ENCODE assay signal across 8 cellular contexts in the genomic region with DNA sequence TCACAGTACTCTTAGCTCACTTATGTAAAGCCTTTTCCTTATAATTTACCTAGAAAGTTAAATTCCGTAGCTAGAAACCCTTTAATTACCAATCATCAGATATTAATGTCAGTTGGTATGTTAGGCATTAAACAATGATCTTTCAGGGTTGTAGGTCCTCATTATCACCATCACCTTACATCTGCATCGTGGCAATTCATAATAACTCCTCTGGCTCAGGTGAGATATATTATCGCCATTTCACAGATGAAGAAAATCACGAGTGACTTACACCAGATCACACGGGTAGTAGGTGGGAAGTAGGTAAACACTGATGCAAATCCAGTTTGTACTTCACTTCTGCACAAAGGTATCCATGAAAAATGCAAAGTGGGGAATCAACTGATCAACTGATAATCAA. TPM values are rescaled to one million over a fixed set of nuclear protein-coding genes. Genes with fewer than 3 reads are reported as not detected.
A peak's percentile ranks its signal among the peaks of the same experiment; 100 is the strongest.
DNase-seq lines count a peak whose midpoint lies in the region; ATAC-seq and TF ChIP-seq lines count a peak whose summit lies in the region.

No MANE protein-coding gene starts in this region.

- H3K9me3 Mint-ChIP-seq in T-helper 1 cell treated with Interleukin-12 subunit alpha and Interleukin-12 subunit beta and Interleukin-4 antibody, amounts not matched to agents 30 μg/mL and 1 μg/mL, for 36 hours, result no peaks in the 10 kb centered on the region

- H3K4me1 ChIP-seq in OCI-LY3 (ENCODE audit: low read length) (peaks cover 13% of the 10 kb centered on the region), esophagus (ENCODE audit: control insufficient read depth in 2 of 2, insufficient read depth in 2 of 2, low read length in 1 of 2) (peaks cover 0 to 4% of the 10 kb centered on the region in 2 donors), rectal smooth muscle tissue (ENCODE audit: control insufficient read depth, insufficient read depth, low read length) (peaks cover 9% of the 10 kb centered on the region)

- DNase-seq in T-helper 1 cell, result no peak
- DNase-seq in DMS153 treated with DMSO at 0.1 percent for 48 hours (lab: John Stamatoyannopoulos, UW; ENCODE audit: unreplicated experiment), result no peak
- DNase-seq in SKM-1 treated with dmso at 0.1 percent for 144 hours (lab: John Stamatoyannopoulos, UW; ENCODE audit: unreplicated experiment), result no peak

- peak overlapping the region; percentile 64 for H3K27ac ChIP-seq in OCI-LY3 (ENCODE audit: low read length)
- H3K27ac ChIP-seq in esophagus (ENCODE audit: low read depth in 2 of 2, low read length in 1 of 2), result peak overlapping the region; percentile 90 to 99
- H3K27ac ChIP-seq in rectal smooth muscle tissue (ENCODE audit: low read depth, low read length), result peak overlapping the region; percentile 98

- H3K4me3 Mint-ChIP-seq in T-helper 1 cell treated with Interleukin-12 subunit alpha and Interleukin-12 subunit beta and Interleukin-4 antibody, amounts not matched to agents 30 μg/mL and 1 μg/mL, for 36 hours, result peak overlapping the region; percentile 88

- H3K36me3 Mint-ChIP-seq in T-helper 1 cell treated with Interleukin-12 subunit alpha and Interleukin-12 subunit beta and Interleukin-4 antibody, amounts not matched to agents 30 μg/mL and 1 μg/mL, for 36 hours (ENCODE audit: low read depth), result peaks cover 7% of the 10 kb centered on the region

- peaks cover 19% of the 10 kb centered on the region for H3K4me1 Mint-ChIP-seq in T-helper 1 cell treated with Interleukin-12 subunit alpha and Interleukin-12 subunit beta and Interleukin-4 antibody, amounts not matched to agents 30 μg/mL and 1 μg/mL, for 36 hours (ENCODE audit: low read depth)

- H2AFZ ChIP-seq in OCI-LY3 (ENCODE audit: low read depth, low read length), result peak overlapping the region; percentile 83

- peak overlapping the region; percentile 98 for H3K4me2 ChIP-seq in OCI-LY3 (ENCODE audit: low read length)

- H4K20me1 ChIP-seq in OCI-LY3 (ENCODE audit: insufficient read depth, low read length), result no peaks in the 10 kb centered on the region

- TF ChIP-seq CTCF in OCI-LY3 (IDR thresholded peaks at IDR 0.05; ENCODE audit: low read depth, low read length), result no peak

- 4 to 6% methylated on average over 5 of the region's 5 CpGs for WGBS in esophagus, 2 donors

- peak overlapping the region; percentile 83 for H3K9ac ChIP-seq in OCI-LY3 (ENCODE audit: low read length)
- peak overlapping the region; percentile 70 for H3K9ac ChIP-seq in rectal smooth muscle tissue (ENCODE audit: low read length)

- peak overlapping the region; percentile 92 for H3K27ac Mint-ChIP-seq in T-helper 1 cell treated with Interleukin-12 subunit alpha and Interleukin-12 subunit beta and Interleukin-4 antibody, amounts not matched to agents 30 μg/mL and 1 μg/mL, for 36 hours

- H3K79me2 ChIP-seq in OCI-LY3 (ENCODE audit: low read length), result peaks cover 31% of the 10 kb centered on the region

- H3K27me3 Mint-ChIP-seq in T-helper 1 cell treated with Interleukin-12 subunit alpha and Interleukin-12 subunit beta and Interleukin-4 antibody, amounts not matched to agents 30 μg/mL and 1 μg/mL, for 36 hours (ENCODE audit: low read depth), result no peaks in the 10 kb centered on the region

- H3K36me3 ChIP-seq in OCI-LY3 (replicated peaks; ENCODE audit: low read depth, low read length) (peaks cover 16% of the 10 kb centered on the region), esophagus (ENCODE audit: control insufficient read depth in 2 of 2, insufficient read depth in 2 of 2, low read length in 1 of 2) (peaks cover 0 to 2% of the 10 kb centered on the region in 2 donors), rectal smooth muscle tissue (ENCODE audit: control insufficient read depth, insufficient read depth, low read length) (no peaks in the 10 kb centered on the region)

- no peak for ATAC-seq in HG02623 (IDR thresholded peaks at IDR 0.05; ENCODE audit: unreplicated experiment)

- H3K4me3 ChIP-seq in OCI-LY3 (ENCODE audit: low read length), result peak overlapping the region; percentile 95
- H3K4me3 ChIP-seq in esophagus (ENCODE audit: low read depth in 1 of 2, low read length in 2 of 2), result peak overlapping the region; percentile 65 to 88
- H3K4me3 ChIP-seq in rectal smooth muscle tissue (ENCODE audit: low read length), result peak overlapping the region; percentile 94

- H3K27me3 ChIP-seq in OCI-LY3 (ENCODE audit: low read depth, low read length) (no peaks in the 10 kb centered on the region), esophagus (ENCODE audit: control insufficient read depth in 1 of 2, insufficient read depth in 2 of 2, low read length in 2 of 2) (no peaks in the 10 kb centered on the region), rectal smooth muscle tissue (ENCODE audit: control insufficient read depth, insufficient read depth, low read length) (no peaks in the 10 kb centered on the region)

- H3K9me3 ChIP-seq in OCI-LY3 (ENCODE audit: insufficient read depth, low read length), result no peaks in the 10 kb centered on the region
- no peaks in the 10 kb centered on the region for H3K9me3 ChIP-seq in esophagus (ENCODE audit: control insufficient read depth in 2 of 2, insufficient read depth in 1 of 2, low read depth in 1 of 2, low read length in 1 of 2)

RNA-seq across cellular contexts. Expression of a gene that starts 0.6 kb away (rescaled TPM):
- 1 to 10 TPM; 7.3 to 9.9 TPM for polyA plus RNA-seq in esophagus

RNA-seq across cellular contexts. Expression of a gene that starts 51.0 kb away (rescaled TPM):
- 1 to 10 TPM; 5.9 to 6.4 TPM for polyA plus RNA-seq in esophagus
